In the genomic region with DNA sequence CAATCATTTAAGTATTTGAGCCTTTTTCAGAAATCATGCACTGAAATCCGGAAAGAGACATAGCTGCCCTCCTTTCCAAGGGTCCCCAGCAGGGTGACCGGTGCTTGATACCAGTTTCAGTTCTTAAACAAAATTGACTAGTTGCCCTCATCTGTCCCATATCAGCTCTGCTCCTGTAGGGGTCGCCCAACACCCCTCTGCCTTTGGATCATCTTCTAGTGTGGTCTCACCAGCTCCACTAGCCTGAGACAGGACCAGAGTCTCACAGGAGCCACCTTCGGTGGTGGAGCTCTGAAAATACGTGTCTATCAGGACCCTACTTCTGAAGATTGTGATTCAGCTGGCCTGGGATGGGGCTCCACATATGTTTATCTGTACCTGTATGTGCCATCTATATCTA, we compare ENCODE assay signal across 10 cellular contexts.
A peak's percentile ranks its signal among the peaks of the same experiment; 100 is the strongest.
DNase-seq lines count a peak whose midpoint lies in the region; ATAC-seq, FAIRE-seq and TF ChIP-seq lines count a peak whose summit lies in the region.
"Had no signal": no experiment of that assay in that cellular context is flagged by ENCODE, and none has a peak within 500 bp of the region (broad histone marks: within the 10 kb centered on the region; RNA-seq: fewer than 3 reads in every experiment).

No MANE protein-coding gene starts in this region.

- peak; percentile 31 for TF ChIP-seq CTCF in DOHH2 (IDR thresholded peaks at IDR 0.05; ENCODE audit: low read depth, low read length, poor library complexity, severe bottlenecking)
- TF ChIP-seq CTCF in KMS-11 (conservative IDR thresholded peaks at IDR 0.05; ENCODE audit: low read depth, low read length) = peak; percentile 57
- TF ChIP-seq CTCF in WI38 (IDR thresholded peaks at IDR 0.05; ENCODE audit: low read depth, low read length) = peak; percentile 36; the same call in 1 of the 2 replicates

- H3K36me3 ChIP-seq in DOHH2 (ENCODE audit: control insufficient read depth, low read length) = no peaks in the 10 kb centered on the region
- H3K36me3 ChIP-seq in KMS-11 (ENCODE audit: insufficient read depth) = no peaks in the 10 kb centered on the region
- no peaks in the 10 kb centered on the region for H3K36me3 ChIP-seq in mesenchymal stem cell (ENCODE audit: control insufficient read depth in 1 of 2, insufficient read depth in 2 of 2, low read depth in 1 of 2, low read length in 2 of 2)

- TF ChIP-seq POLR2A in GM12891 (IDR thresholded peaks at IDR 0.05; ENCODE audit: low read depth, low read length) = no peak

- 59% methylated on average over 4 of the region's 5 CpGs for WGBS in mesenchymal stem cell

- DNase-seq in mesenchymal stem cell (peak; percentile 38), SHP77 (lab: John Stamatoyannopoulos, UW) (no peak), GM12891 (ENCODE audit: insufficient read length, low spot score) (no peak)
- DNase-seq: activated T-cell treated with anti-CD3 and anti-CD28 coated beads, Interleukin-2, amount 50 U/mL, for 72 hours; NCI-H187 treated with DMSO at 0.1 percent for 48 hours had no signal

- H2BK12ac ChIP-seq in mesenchymal stem cell (ENCODE audit: low read length in 2 of 2) = no peak overlapping the region

- H4K91ac ChIP-seq in mesenchymal stem cell (ENCODE audit: low read length) = no peak overlapping the region

- no peak overlapping the region for H3K18ac ChIP-seq in mesenchymal stem cell (ENCODE audit: low read depth in 1 of 2, low read length in 2 of 2)

- H3K9me2 ChIP-seq in DOHH2 (replicated peaks; ENCODE audit: control insufficient read depth, low read length) = no peaks in the 10 kb centered on the region

- H3K27ac ChIP-seq in DOHH2 (ENCODE audit: low read depth, low read length) (no peak overlapping the region), KMS-11 (no peak overlapping the region), mesenchymal stem cell (ENCODE audit: low read length, poor library complexity, severe bottlenecking) (no peak overlapping the region)

- H4K8ac ChIP-seq in mesenchymal stem cell (ENCODE audit: low read length) = no peak overlapping the region

- no peak overlapping the region for H2AK5ac ChIP-seq in mesenchymal stem cell (ENCODE audit: low read length, severe bottlenecking)

- H3K79me2 ChIP-seq in DOHH2 (ENCODE audit: control insufficient read depth, low read length) (no peaks in the 10 kb centered on the region), KMS-11 (ENCODE audit: insufficient read depth, low read depth) (no peaks in the 10 kb centered on the region)

- H3F3A ChIP-seq in DOHH2 (ENCODE audit: control insufficient read depth, insufficient read depth) = no peaks in the 10 kb centered on the region

- H3K9ac ChIP-seq in KMS-11 = no peak overlapping the region
- H3K9ac ChIP-seq in mesenchymal stem cell (ENCODE audit: low read length) = no peak overlapping the region

- H2BK120ac ChIP-seq in mesenchymal stem cell (ENCODE audit: low read depth, low read length) = no peak overlapping the region

- ATAC-seq in GM18861 (IDR thresholded peaks at IDR 0.05; ENCODE audit: unreplicated experiment) (no peak), HG03432 (IDR thresholded peaks at IDR 0.05; ENCODE audit: unreplicated experiment) (no peak)
- ATAC-seq: activated T-cell treated with anti-CD3 and anti-CD28 coated beads, Interleukin-2, amount 50 U/mL, for 72 hours had no signal

- H3K79me1 ChIP-seq in mesenchymal stem cell (replicated peaks; ENCODE audit: low read length, poor library complexity, severe bottlenecking) = no peaks in the 10 kb centered on the region

- H3K27me3 ChIP-seq in DOHH2 (ENCODE audit: control insufficient read depth, low read length) = no peaks in the 10 kb centered on the region
- no peaks in the 10 kb centered on the region for H3K27me3 ChIP-seq in KMS-11 (ENCODE audit: insufficient read depth, low read depth)
- no peaks in the 10 kb centered on the region for H3K27me3 ChIP-seq in mesenchymal stem cell (ENCODE audit: control insufficient read depth in 1 of 2, insufficient read depth in 1 of 2, low read length in 2 of 2)

- H4K20me1 ChIP-seq in DOHH2 (ENCODE audit: control insufficient read depth, insufficient read depth, low read depth, low read length) (no peaks in the 10 kb centered on the region), KMS-11 (ENCODE audit: insufficient read depth) (no peaks in the 10 kb centered on the region)

- H3K4me1 ChIP-seq in DOHH2 (ENCODE audit: control insufficient read depth, low read length) (no peaks in the 10 kb centered on the region), KMS-11 (ENCODE audit: low read depth, poor library complexity, severe bottlenecking) (peaks cover 6% of the 10 kb centered on the region), mesenchymal stem cell (ENCODE audit: control insufficient read depth, insufficient read depth, low read depth, low read length) (no peaks in the 10 kb centered on the region)

- H2AFZ ChIP-seq in KMS-11 (ENCODE audit: low read depth) (no peak overlapping the region), mesenchymal stem cell (ENCODE audit: low read depth, low read length) (no peak overlapping the region)

- peak overlapping the region in 1 of 2 experiments; percentile 7 for H3K4ac ChIP-seq in mesenchymal stem cell (ENCODE audit: low read depth in 1 of 2, low read length in 2 of 2)

- no peak overlapping the region for H3K4me3 ChIP-seq in DOHH2 (ENCODE audit: low read length)
- no peak overlapping the region for H3K4me3 ChIP-seq in KMS-11 (IDR thresholded peaks at IDR 0.05; ENCODE audit: insufficient read depth, low read depth, low read length)
- no peak overlapping the region for H3K4me3 ChIP-seq in WI38 (ENCODE audit: low read depth, low read length)
- no peak overlapping the region for H3K4me3 ChIP-seq in mesenchymal stem cell (ENCODE audit: insufficient read depth in 1 of 2, low read depth in 1 of 2, low read length in 2 of 2)

- no peak for FAIRE-seq in GM12891 (lab: Jason Lieb, UNC)

- no peak overlapping the region for H2BK5ac ChIP-seq in mesenchymal stem cell (ENCODE audit: low read depth, low read length, poor library complexity, severe bottlenecking)

- H3K4me2 ChIP-seq in DOHH2 (ENCODE audit: low read length) (no peak overlapping the region), KMS-11 (no peak overlapping the region), mesenchymal stem cell (ENCODE audit: low read length, poor library complexity, severe bottlenecking) (no peak overlapping the region)

- H3K9me3 ChIP-seq in DOHH2 (ENCODE audit: control insufficient read depth, insufficient read depth, low read length) (no peaks in the 10 kb centered on the region), mesenchymal stem cell (ENCODE audit: control insufficient read depth, low read length) (no peaks in the 10 kb centered on the region)

- no peak overlapping the region for H3K23ac ChIP-seq in mesenchymal stem cell (ENCODE audit: low read length in 2 of 2)

- H3K14ac ChIP-seq in mesenchymal stem cell (ENCODE audit: low read length in 2 of 2) = no peak overlapping the region

- H2BK15ac ChIP-seq in mesenchymal stem cell (ENCODE audit: low read depth, poor library complexity, severe bottlenecking) = no peak overlapping the region

TF ChIP-seq in GM12891, 5 proteins besides CTCF, POLR2A, EP300 and RAD21:
- TF ChIP-seq POLR2AphosphoS5 (IDR thresholded peaks at IDR 0.05; ENCODE audit: low read depth, low read length) (no peak), PAX5 (IDR thresholded peaks at IDR 0.05; ENCODE audit: insufficient read depth, low read length, severe bottlenecking) (no peak), TAF1 (IDR thresholded peaks at IDR 0.05; ENCODE audit: low read depth, low read length) (no peak), POU2F2 (IDR thresholded peaks at IDR 0.05; ENCODE audit: low read depth, low read length) (no peak), SPI1 (IDR thresholded peaks at IDR 0.05; ENCODE audit: low read depth, low read length) (no peak)
